Comparison of ENCODE assay signal across 8 cellular contexts in genomic region chr1:111738436-111739221, GRCh38. TPM values are rescaled to one million over a fixed set of nuclear protein-coding genes. Genes with fewer than 3 reads are reported as not detected.
A peak's percentile ranks its signal among the peaks of the same experiment; 100 is the strongest.
DNase-seq lines count a peak whose midpoint lies in the region; ATAC-seq, FAIRE-seq and TF ChIP-seq lines count a peak whose summit lies in the region.

No MANE protein-coding gene starts in this region.

- H3K9ac ChIP-seq in MM.1S (ENCODE audit: low read length) = peak overlapping the region; percentile 65; the same call in 1 of the 2 replicates

- peaks cover 3% of the 10 kb centered on the region; the same call in 1 of the 2 replicates for H3K79me2 ChIP-seq in MM.1S (ENCODE audit: low read length)

- H3K4me3 ChIP-seq in MM.1S (ENCODE audit: low read length) (peak overlapping the region; percentile 66), cardiac fibroblast (replicated peaks in 1 of 2; ENCODE audit: low read depth in 2 of 2, low read length in 2 of 2) (peak overlapping the region; percentile 54 to 76), small intestine (ENCODE audit: low read depth in 1 of 2, low read length in 2 of 2) (peak overlapping the region; percentile 52 to 58)

- H3K4me2 ChIP-seq in MM.1S (ENCODE audit: low read depth, low read length) = peak overlapping the region; percentile 91

- no peak for FAIRE-seq in small intestine (lab: Jason Lieb, UNC)

- H3K4me3 Mint-ChIP-seq in T-helper 17 cell = peak overlapping the region; percentile 96

- TF ChIP-seq CTCF in MM.1S (IDR thresholded peaks at IDR 0.05; ENCODE audit: low read length) (no peak), cardiac fibroblast (IDR thresholded peaks at IDR 0.05; ENCODE audit: low read depth, low read length) (peak; percentile 15)

- H3K9me3 ChIP-seq in MM.1S (replicated peaks; ENCODE audit: insufficient read depth, low read length) (no peaks in the 10 kb centered on the region), T-helper 17 cell (ENCODE audit: control insufficient read depth, low read length, poor library complexity, severe bottlenecking) (no peaks in the 10 kb centered on the region), small intestine (ENCODE audit: control insufficient read depth, low read depth) (no peaks in the 10 kb centered on the region)

- CTCF ChIA-PET in HEK293T (lab: Yijun Ruan, JAX) = interaction anchor here (0.5 to 2.4 kb wide), 5 partner anchors 9 to 231 kb away, joined by 3 to 17 read pairs (median 4); no protein-coding TSS in a partner anchor

- no peaks in the 10 kb centered on the region for H3K9me2 ChIP-seq in MM.1S (replicated peaks; ENCODE audit: insufficient read depth, low read length)

- peak overlapping the region; percentile 9 for H3K27ac Mint-ChIP-seq in T-helper 17 cell

- peak overlapping the region; percentile 75 for H3K27ac ChIP-seq in MM.1S (ENCODE audit: low read length)
- H3K27ac ChIP-seq in small intestine (ENCODE audit: low read depth in 1 of 2, low read length in 1 of 2) = peak overlapping the region; percentile 38 to 76

- POLR2A ChIA-PET in HEK293T (lab: Yijun Ruan, JAX) = interaction anchor here (0.5 to 1.8 kb wide), 9 partner anchors 10 to 256 kb away, joined by 3 to 7 read pairs (median 4); partner anchors contain the start of gene DDX20

- H3K27me3 ChIP-seq in MM.1S (replicated peaks; ENCODE audit: insufficient read depth, low read length) = no peaks in the 10 kb centered on the region
- no peaks in the 10 kb centered on the region for H3K27me3 ChIP-seq in small intestine (ENCODE audit: control insufficient read depth in 2 of 2, insufficient read depth in 2 of 2, low read length in 2 of 2)

- H3K36me3 ChIP-seq in MM.1S (replicated peaks; ENCODE audit: insufficient read depth, low read length) = no peaks in the 10 kb centered on the region
- H3K36me3 ChIP-seq in small intestine (ENCODE audit: control insufficient read depth in 2 of 2, insufficient read depth in 2 of 2, low read length in 2 of 2) = no peaks in the 10 kb centered on the region

- peaks cover 24% of the 10 kb centered on the region for H3K27me3 Mint-ChIP-seq in T-helper 17 cell

- H3K36me3 Mint-ChIP-seq in T-helper 17 cell (ENCODE audit: low read depth) = peaks cover 3% of the 10 kb centered on the region

- peak; percentile 59 for ATAC-seq in T-helper 17 cell

- peak overlapping the region; percentile 40 for H2AFZ ChIP-seq in MM.1S (ENCODE audit: low read length)

- H3F3A ChIP-seq in MM.1S (ENCODE audit: insufficient read depth, low read length) = peaks cover 10% of the 10 kb centered on the region; the same call in 1 of the 2 replicates

- WGBS in small intestine, 3 donors = 0 to 1% (median 1%) methylated on average over 47 to 63 of the region's 63 CpGs

- no peaks in the 10 kb centered on the region for H4K20me1 ChIP-seq in MM.1S (ENCODE audit: insufficient read depth, low read length)

- H3K4me1 ChIP-seq in MM.1S (ENCODE audit: low read length) = peaks cover 8% of the 10 kb centered on the region
- peaks cover 0 to 4% of the 10 kb centered on the region in 2 donors for H3K4me1 ChIP-seq in small intestine (ENCODE audit: control insufficient read depth in 2 of 2, insufficient read depth in 1 of 2, low read depth in 1 of 2, low read length in 1 of 2)

- H3K4me1 Mint-ChIP-seq in T-helper 17 cell = peaks cover 21% of the 10 kb centered on the region

- DNase-seq in NCI-H2107 treated with DMSO at 0.1 percent for 48 hours (lab: John Stamatoyannopoulos, UW; ENCODE audit: unreplicated experiment) (peak; percentile 69), NCI-H2107 (lab: John Stamatoyannopoulos, UW) (no peak), HEK293T (ENCODE audit: extremely low spot score) (peak; percentile 61), MM.1S (peak; percentile 54), T-helper 17 cell (peak; percentile 34 to 52 (median 37)), cardiac fibroblast (ENCODE audit: low read depth in 2 of 2) (peak; percentile 78 to 85), iris pigment epithelial cell (ENCODE audit: low read depth) (peak; percentile 50), small intestine (peak; percentile 61)

TF ChIP-seq in HEK293T, 16 proteins besides CTCF, POLR2A, EP300 and RAD21:
- no peak for TF ChIP-seq SP1 (IDR thresholded peaks at IDR 0.05)
- TF ChIP-seq L3MBTL2 (conservative IDR thresholded peaks at IDR 0.05) = peak; percentile 67
- no peak for TF ChIP-seq ARNT (IDR thresholded peaks at IDR 0.05)
- no peak for TF ChIP-seq HDGF (IDR thresholded peaks at IDR 0.05; ENCODE audit: borderline replicate concordance)
- TF ChIP-seq ZNF384 (IDR thresholded peaks at IDR 0.05) = no peak
- TF ChIP-seq SUZ12 (IDR thresholded peaks at IDR 0.05) = no peak
- no peak for TF ChIP-seq LEF1 (IDR thresholded peaks at IDR 0.05; ENCODE audit: borderline replicate concordance)
- TF ChIP-seq PKNOX1 (IDR thresholded peaks at IDR 0.05) = no peak
TF ChIP-seq in HEK293T: peak in this region for 1.

RNA-seq across cellular contexts. Expression of gene INKA2, which starts 0.6 kb away (rescaled TPM):
- total RNA-seq in T-helper 17 cell = 1 to 10 TPM; 1.5 to 9.0 TPM
- polyA plus RNA-seq in small intestine = 1 to 10 TPM in 1 of 3 donors, under 1 TPM in 2; 0.22 to 2.2 (median 0.27) TPM

RNA-seq across cellular contexts. Expression of gene DDX20, which starts 17.1 kb away (rescaled TPM):
- total RNA-seq in T-helper 17 cell = 10 to 100 TPM; 20.6 to 24.7 TPM
- polyA plus RNA-seq in small intestine = 1 to 10 TPM; 3.0 to 6.1 (median 3.6) TPM
